ENCODE assay signal across 1 cellular context in the genomic region with DNA sequence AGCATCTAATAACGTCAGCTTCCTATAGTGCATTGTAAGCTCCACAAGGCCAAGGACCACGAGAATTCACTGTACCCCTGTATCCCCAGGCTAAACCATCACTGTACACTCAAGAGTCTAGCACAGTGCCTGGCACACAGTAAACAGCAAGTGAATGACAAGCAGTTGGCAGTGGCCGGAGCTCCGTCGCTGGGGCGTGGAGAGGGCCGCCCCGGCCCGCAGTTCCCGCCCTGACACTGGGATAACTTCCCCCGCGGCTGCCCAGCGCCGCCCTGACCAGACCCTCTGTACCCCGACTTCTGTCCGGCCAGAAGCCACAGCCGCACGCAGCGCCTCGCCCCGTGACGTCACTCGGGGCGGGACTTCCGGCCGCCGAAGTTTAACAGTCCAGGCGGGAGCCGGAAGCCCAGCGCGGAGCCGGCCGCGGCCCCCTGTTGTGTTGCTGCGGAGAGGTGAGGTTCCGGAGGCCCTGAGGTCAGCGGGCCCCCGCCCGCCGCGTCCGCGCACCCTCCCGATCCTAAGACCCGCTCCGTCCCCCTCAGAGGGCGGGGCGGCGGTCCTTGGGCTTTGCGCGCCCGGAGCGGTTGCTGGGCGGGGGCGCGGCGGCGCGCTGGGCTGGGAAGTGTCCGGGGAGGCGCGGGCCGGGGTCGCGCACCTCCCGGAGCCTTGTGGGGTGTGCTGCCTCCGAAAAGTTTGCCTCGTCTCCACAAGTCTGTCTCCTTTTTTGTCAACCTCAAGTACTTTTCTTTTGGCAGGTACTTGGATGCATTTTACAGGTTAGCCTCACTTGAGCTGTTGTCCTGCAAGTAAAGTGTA.
TF ChIP-seq lines count a peak whose summit lies in the region.

A gene with protein sequence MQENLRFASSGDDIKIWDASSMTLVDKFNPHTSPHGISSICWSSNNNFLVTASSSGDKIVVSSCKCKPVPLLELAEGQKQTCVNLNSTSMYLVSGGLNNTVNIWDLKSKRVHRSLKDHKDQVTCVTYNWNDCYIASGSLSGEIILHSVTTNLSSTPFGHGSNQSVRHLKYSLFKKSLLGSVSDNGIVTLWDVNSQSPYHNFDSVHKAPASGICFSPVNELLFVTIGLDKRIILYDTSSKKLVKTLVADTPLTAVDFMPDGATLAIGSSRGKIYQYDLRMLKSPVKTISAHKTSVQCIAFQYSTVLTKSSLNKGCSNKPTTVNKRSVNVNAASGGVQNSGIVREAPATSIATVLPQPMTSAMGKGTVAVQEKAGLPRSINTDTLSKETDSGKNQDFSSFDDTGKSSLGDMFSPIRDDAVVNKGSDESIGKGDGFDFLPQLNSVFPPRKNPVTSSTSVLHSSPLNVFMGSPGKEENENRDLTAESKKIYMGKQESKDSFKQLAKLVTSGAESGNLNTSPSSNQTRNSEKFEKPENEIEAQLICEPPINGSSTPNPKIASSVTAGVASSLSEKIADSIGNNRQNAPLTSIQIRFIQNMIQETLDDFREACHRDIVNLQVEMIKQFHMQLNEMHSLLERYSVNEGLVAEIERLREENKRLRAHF (plus strand): TSS at position 409 of the 816 bp plus-strand sequence. CDS start 2,503 bp downstream, outside the sequence.

TF ChIP-seq in K562, 482 proteins besides CTCF, POLR2A, EP300 and RAD21 (continued from another document and continues in another):
- TF ChIP-seq, protein P1, sequence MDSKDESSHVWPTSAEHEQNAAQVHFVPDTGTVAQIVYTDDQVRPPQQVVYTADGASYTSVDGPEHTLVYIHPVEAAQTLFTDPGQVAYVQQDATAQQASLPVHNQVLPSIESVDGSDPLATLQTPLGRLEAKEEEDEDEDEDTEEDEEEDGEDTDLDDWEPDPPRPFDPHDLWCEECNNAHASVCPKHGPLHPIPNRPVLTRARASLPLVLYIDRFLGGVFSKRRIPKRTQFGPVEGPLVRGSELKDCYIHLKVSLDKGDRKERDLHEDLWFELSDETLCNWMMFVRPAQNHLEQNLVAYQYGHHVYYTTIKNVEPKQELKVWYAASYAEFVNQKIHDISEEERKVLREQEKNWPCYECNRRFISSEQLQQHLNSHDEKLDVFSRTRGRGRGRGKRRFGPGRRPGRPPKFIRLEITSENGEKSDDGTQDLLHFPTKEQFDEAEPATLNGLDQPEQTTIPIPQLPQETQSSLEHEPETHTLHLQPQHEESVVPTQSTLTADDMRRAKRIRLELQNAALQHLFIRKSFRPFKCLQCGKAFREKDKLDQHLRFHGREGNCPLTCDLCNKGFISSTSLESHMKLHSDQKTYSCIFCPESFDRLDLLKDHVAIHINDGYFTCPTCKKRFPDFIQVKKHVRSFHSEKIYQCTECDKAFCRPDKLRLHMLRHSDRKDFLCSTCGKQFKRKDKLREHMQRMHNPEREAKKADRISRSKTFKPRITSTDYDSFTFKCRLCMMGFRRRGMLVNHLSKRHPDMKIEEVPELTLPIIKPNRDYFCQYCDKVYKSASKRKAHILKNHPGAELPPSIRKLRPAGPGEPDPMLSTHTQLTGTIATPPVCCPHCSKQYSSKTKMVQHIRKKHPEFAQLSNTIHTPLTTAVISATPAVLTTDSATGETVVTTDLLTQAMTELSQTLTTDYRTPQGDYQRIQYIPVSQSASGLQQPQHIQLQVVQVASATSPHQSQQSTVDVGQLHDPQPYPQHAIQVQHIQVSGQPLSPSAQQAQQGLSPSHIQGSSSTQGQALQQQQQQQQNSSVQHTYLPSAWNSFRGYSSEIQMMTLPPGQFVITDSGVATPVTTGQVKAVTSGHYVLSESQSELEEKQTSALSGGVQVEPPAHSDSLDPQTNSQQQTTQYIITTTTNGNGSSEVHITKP (IDR thresholded peaks at IDR 0.05; ENCODE audit: partially characterized antibody), result peak; percentile 9
- TF ChIP-seq ZFP1 (CRISPR knock-in tag; IDR thresholded peaks at IDR 0.05) (no peak), BACH1 (tag; IDR thresholded peaks at IDR 0.05) (no peak), SREBF2 (CRISPR knock-in tag; IDR thresholded peaks at IDR 0.05) (no peak), HSF4 (CRISPR knock-in tag; IDR thresholded peaks at IDR 0.05; ENCODE audit: borderline replicate concordance) (no peak), KDM2B (CRISPR knock-in tag; IDR thresholded peaks at IDR 0.05) (no peak), ZNF212 (CRISPR knock-in tag; IDR thresholded peaks at IDR 0.05) (no peak), ZNF263 (CRISPR knock-in tag; IDR thresholded peaks at IDR 0.05; ENCODE audit: borderline replicate concordance) (no peak), ZNF133 (CRISPR knock-in tag; IDR thresholded peaks at IDR 0.05) (no peak), ARID1B (IDR thresholded peaks at IDR 0.05) (peak; percentile 28; the same call in 1 of the 2 replicates), TFAM (CRISPR knock-in tag; conservative IDR thresholded peaks at IDR 0.05) (no peak), RFX7 (CRISPR knock-in tag; IDR thresholded peaks at IDR 0.05) (no peak), WHSC1 (IDR thresholded peaks at IDR 0.05; ENCODE audit: low read length) (no peak), NR2C2 (CRISPR knock-in tag; IDR thresholded peaks at IDR 0.05) (0 out of 2 replicates have a peak, but pooled peaks have one; percentile 6), NR2C2 (tag; IDR thresholded peaks at IDR 0.05) (peak; percentile 88), NR4A1 (CRISPR knock-in tag; IDR thresholded peaks at IDR 0.05) (no peak), NR4A1 (tag; IDR thresholded peaks at IDR 0.05) (no peak), TOE1 (IDR thresholded peaks at IDR 0.05; ENCODE audit: borderline replicate concordance) (peak; percentile 22; the same call in 1 of the 2 replicates), TOE1 (CRISPR knock-in tag; IDR thresholded peaks at IDR 0.05; ENCODE audit: borderline replicate concordance, low read depth) (no peak), ZFX (CRISPR knock-in tag; IDR thresholded peaks at IDR 0.05) (peak; percentile 75; the same call in 1 of the 2 replicates), SMARCE1 (IDR thresholded peaks at IDR 0.05) (no peak), PHF8 (IDR thresholded peaks at IDR 0.05; ENCODE audit: borderline replicate concordance, low read length) (peak; percentile 78), ETV5 (CRISPR knock-in tag; IDR thresholded peaks at IDR 0.05; ENCODE audit: low read depth) (peak; percentile 85), YY1 (IDR thresholded peaks at IDR 0.05; ENCODE audit: borderline replicate concordance in 1 of 3, control insufficient read depth in 1 of 3, extremely low read depth in 1 of 3, insufficient read depth in 3 of 3, insufficient read length in 1 of 3, insufficient replicate concordance in 2 of 3, low read depth in 1 of 3, low read length in 2 of 3) (peak in 2 of 3 experiments; percentile 12 to 49), BCOR (IDR thresholded peaks at IDR 0.05) (peak; percentile 96), MTA3 (IDR thresholded peaks at IDR 0.05; ENCODE audit: borderline replicate concordance) (peak; percentile 59; the same call in 1 of the 2 replicates), MCM7 (IDR thresholded peaks at IDR 0.05) (no peak), MAZ (CRISPR knock-in tag; conservative IDR thresholded peaks at IDR 0.05 in 1 of 2, IDR thresholded peaks at IDR 0.05 in 1 of 2) (peak; percentile 85 to 93), NBN (IDR thresholded peaks at IDR 0.05; ENCODE audit: low read depth) (peak; percentile 93), RUNX1 (IDR thresholded peaks at IDR 0.05; ENCODE audit: low read depth) (no peak), ILK (tag; IDR thresholded peaks at IDR 0.05; ENCODE audit: borderline replicate concordance, low read depth) (no peak)
- TF ChIP-seq, protein P2, sequence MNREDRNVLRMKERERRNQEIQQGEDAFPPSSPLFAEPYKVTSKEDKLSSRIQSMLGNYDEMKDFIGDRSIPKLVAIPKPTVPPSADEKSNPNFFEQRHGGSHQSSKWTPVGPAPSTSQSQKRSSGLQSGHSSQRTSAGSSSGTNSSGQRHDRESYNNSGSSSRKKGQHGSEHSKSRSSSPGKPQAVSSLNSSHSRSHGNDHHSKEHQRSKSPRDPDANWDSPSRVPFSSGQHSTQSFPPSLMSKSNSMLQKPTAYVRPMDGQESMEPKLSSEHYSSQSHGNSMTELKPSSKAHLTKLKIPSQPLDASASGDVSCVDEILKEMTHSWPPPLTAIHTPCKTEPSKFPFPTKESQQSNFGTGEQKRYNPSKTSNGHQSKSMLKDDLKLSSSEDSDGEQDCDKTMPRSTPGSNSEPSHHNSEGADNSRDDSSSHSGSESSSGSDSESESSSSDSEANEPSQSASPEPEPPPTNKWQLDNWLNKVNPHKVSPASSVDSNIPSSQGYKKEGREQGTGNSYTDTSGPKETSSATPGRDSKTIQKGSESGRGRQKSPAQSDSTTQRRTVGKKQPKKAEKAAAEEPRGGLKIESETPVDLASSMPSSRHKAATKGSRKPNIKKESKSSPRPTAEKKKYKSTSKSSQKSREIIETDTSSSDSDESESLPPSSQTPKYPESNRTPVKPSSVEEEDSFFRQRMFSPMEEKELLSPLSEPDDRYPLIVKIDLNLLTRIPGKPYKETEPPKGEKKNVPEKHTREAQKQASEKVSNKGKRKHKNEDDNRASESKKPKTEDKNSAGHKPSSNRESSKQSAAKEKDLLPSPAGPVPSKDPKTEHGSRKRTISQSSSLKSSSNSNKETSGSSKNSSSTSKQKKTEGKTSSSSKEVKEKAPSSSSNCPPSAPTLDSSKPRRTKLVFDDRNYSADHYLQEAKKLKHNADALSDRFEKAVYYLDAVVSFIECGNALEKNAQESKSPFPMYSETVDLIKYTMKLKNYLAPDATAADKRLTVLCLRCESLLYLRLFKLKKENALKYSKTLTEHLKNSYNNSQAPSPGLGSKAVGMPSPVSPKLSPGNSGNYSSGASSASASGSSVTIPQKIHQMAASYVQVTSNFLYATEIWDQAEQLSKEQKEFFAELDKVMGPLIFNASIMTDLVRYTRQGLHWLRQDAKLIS (CRISPR knock-in tag; IDR thresholded peaks at IDR 0.05), result no peak
- TF ChIP-seq, protein P3, sequence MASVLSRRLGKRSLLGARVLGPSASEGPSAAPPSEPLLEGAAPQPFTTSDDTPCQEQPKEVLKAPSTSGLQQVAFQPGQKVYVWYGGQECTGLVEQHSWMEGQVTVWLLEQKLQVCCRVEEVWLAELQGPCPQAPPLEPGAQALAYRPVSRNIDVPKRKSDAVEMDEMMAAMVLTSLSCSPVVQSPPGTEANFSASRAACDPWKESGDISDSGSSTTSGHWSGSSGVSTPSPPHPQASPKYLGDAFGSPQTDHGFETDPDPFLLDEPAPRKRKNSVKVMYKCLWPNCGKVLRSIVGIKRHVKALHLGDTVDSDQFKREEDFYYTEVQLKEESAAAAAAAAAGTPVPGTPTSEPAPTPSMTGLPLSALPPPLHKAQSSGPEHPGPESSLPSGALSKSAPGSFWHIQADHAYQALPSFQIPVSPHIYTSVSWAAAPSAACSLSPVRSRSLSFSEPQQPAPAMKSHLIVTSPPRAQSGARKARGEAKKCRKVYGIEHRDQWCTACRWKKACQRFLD (CRISPR knock-in tag; IDR thresholded peaks at IDR 0.05), result 0 out of 2 replicates have a peak, but pooled peaks have one; percentile 55
- TF ChIP-seq, protein P4, sequence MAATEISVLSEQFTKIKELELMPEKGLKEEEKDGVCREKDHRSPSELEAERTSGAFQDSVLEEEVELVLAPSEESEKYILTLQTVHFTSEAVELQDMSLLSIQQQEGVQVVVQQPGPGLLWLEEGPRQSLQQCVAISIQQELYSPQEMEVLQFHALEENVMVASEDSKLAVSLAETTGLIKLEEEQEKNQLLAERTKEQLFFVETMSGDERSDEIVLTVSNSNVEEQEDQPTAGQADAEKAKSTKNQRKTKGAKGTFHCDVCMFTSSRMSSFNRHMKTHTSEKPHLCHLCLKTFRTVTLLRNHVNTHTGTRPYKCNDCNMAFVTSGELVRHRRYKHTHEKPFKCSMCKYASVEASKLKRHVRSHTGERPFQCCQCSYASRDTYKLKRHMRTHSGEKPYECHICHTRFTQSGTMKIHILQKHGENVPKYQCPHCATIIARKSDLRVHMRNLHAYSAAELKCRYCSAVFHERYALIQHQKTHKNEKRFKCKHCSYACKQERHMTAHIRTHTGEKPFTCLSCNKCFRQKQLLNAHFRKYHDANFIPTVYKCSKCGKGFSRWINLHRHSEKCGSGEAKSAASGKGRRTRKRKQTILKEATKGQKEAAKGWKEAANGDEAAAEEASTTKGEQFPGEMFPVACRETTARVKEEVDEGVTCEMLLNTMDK (IDR thresholded peaks at IDR 0.05; ENCODE audit: borderline replicate concordance, insufficient read depth, low read depth, low read length, poor library complexity, severe bottlenecking), result no peak
- TF ChIP-seq, protein P5, sequence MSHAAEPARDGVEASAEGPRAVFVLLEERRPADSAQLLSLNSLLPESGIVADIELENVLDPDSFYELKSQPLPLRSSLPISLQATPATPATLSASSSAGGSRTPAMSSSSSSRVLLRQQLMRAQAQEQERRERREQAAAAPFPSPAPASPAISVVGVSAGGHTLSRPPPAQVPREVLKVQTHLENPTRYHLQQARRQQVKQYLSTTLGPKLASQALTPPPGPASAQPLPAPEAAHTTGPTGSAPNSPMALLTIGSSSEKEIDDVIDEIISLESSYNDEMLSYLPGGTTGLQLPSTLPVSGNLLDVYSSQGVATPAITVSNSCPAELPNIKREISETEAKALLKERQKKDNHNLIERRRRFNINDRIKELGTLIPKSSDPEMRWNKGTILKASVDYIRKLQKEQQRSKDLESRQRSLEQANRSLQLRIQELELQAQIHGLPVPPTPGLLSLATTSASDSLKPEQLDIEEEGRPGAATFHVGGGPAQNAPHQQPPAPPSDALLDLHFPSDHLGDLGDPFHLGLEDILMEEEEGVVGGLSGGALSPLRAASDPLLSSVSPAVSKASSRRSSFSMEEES (CRISPR knock-in tag; IDR thresholded peaks at IDR 0.05), result no peak
- TF ChIP-seq, protein P6, sequence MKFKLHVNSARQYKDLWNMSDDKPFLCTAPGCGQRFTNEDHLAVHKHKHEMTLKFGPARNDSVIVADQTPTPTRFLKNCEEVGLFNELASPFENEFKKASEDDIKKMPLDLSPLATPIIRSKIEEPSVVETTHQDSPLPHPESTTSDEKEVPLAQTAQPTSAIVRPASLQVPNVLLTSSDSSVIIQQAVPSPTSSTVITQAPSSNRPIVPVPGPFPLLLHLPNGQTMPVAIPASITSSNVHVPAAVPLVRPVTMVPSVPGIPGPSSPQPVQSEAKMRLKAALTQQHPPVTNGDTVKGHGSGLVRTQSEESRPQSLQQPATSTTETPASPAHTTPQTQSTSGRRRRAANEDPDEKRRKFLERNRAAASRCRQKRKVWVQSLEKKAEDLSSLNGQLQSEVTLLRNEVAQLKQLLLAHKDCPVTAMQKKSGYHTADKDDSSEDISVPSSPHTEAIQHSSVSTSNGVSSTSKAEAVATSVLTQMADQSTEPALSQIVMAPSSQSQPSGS (CRISPR knock-in tag; IDR thresholded peaks at IDR 0.05), result 0 out of 2 replicates have a peak, but pooled peaks have one; percentile 26
- TF ChIP-seq, protein P7, sequence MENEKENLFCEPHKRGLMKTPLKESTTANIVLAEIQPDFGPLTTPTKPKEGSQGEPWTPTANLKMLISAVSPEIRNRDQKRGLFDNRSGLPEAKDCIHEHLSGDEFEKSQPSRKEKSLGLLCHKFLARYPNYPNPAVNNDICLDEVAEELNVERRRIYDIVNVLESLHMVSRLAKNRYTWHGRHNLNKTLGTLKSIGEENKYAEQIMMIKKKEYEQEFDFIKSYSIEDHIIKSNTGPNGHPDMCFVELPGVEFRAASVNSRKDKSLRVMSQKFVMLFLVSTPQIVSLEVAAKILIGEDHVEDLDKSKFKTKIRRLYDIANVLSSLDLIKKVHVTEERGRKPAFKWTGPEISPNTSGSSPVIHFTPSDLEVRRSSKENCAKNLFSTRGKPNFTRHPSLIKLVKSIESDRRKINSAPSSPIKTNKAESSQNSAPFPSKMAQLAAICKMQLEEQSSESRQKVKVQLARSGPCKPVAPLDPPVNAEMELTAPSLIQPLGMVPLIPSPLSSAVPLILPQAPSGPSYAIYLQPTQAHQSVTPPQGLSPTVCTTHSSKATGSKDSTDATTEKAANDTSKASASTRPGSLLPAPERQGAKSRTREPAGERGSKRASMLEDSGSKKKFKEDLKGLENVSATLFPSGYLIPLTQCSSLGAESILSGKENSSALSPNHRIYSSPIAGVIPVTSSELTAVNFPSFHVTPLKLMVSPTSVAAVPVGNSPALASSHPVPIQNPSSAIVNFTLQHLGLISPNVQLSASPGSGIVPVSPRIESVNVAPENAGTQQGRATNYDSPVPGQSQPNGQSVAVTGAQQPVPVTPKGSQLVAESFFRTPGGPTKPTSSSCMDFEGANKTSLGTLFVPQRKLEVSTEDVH (IDR thresholded peaks at IDR 0.05; ENCODE audit: low read depth, partially characterized antibody), result peak; percentile 60
